ENCODE assay signal across 16 cellular contexts in genomic region chr2:118975133-118975532, GRCh38. TPM values are rescaled to one million over a fixed set of nuclear protein-coding genes. Genes with fewer than 3 reads are reported as not detected.
DNase-seq lines count a peak whose midpoint lies in the region; TF ChIP-seq lines count a peak whose summit lies in the region.
"Had no signal": no experiment of that assay in that cellular context is flagged by ENCODE, and none has a peak within 500 bp of the region (broad histone marks: within the 10 kb centered on the region; RNA-seq: fewer than 3 reads in every experiment).

No MANE protein-coding gene starts in this region.

- H3K27ac Mint-ChIP-seq in neural progenitor cell = no peak overlapping the region
- H3K27ac Mint-ChIP-seq: CD4-positive, alpha-beta T cell; H9 had no signal

- DNase-seq in NCI-H82 (lab: John Stamatoyannopoulos, UW) (peak; percentile 75), NCI-H82 treated with DMSO at 0.1 percent for 48 hours (lab: John Stamatoyannopoulos, UW; ENCODE audit: unreplicated experiment) (no peak), esophagus muscularis mucosa (ENCODE audit: extremely low spot score) (peak; percentile 89), neural progenitor cell (ENCODE audit: low spot score) (peak; percentile 84), glomerular visceral epithelial cell (ENCODE audit: extremely low spot score) (no peak), NCI-H524 (lab: John Stamatoyannopoulos, UW) (no peak), NCI-H526 treated with DMSO at 0.1 percent for 48 hours (lab: John Stamatoyannopoulos, UW) (no peak)
- DNase-seq: 8988T; CD4-positive, alpha-beta T cell; DMS79; GM23248; H9 had no signal

- no peak for TF ChIP-seq EP300 in esophagus muscularis mucosa (IDR thresholded peaks at IDR 0.05)

- H3K4me1 Mint-ChIP-seq in neural progenitor cell = peaks cover 6% of the 10 kb centered on the region

- H3K9me3 Mint-ChIP-seq in neural progenitor cell = peaks cover 4% of the 10 kb centered on the region
- H3K9me3 Mint-ChIP-seq: CD4-positive, alpha-beta T cell had no signal

- H3K4me3 Mint-ChIP-seq in neural progenitor cell = no peak overlapping the region
- H3K4me3 Mint-ChIP-seq: CD4-positive, alpha-beta T cell; H9 had no signal

- 60% methylated on average over 5 of the region's 5 CpGs for WGBS in esophagus muscularis mucosa

- intact Hi-C loops in esophagus muscularis mucosa (cut with DNase I) = no loop called here

- H3K9ac ChIP-seq in neural progenitor cell = no peak overlapping the region
- H3K9ac ChIP-seq: BLaER1 treated with 17β-estradiol and CSF1 and Interleukin-3, amounts not matched to agents 10 nM and 100 nM; GM23248 had no signal

- H3K79me2 ChIP-seq in neural progenitor cell (ENCODE audit: low read depth) = no peaks in the 10 kb centered on the region

- H3K9me3 ChIP-seq in esophagus muscularis mucosa (peaks cover 0 to 10% (median 0%) of the 10 kb centered on the region in 4 donors), neural progenitor cell (ENCODE audit: low read depth) (no peaks in the 10 kb centered on the region)

- no peaks in the 10 kb centered on the region for H3K36me3 Mint-ChIP-seq in neural progenitor cell

- H3K4me1 ChIP-seq in esophagus muscularis mucosa (no peaks in the 10 kb centered on the region), neural progenitor cell (peaks cover 14% of the 10 kb centered on the region)

- no peak overlapping the region for H2AFZ ChIP-seq in neural progenitor cell (replicated peaks)
- H2AFZ ChIP-seq: GM23248 had no signal

- TF ChIP-seq CTCF in esophagus muscularis mucosa (IDR thresholded peaks at IDR 0.05) = no peak
- no peak for TF ChIP-seq CTCF in neural progenitor cell (IDR thresholded peaks at IDR 0.05)

- TF ChIP-seq POLR2A in esophagus muscularis mucosa (IDR thresholded peaks at IDR 0.05; ENCODE audit: low read depth) = no peak

- H3K4me2 ChIP-seq in neural progenitor cell = peak overlapping the region; percentile 71

- H3K27ac ChIP-seq in esophagus muscularis mucosa (replicated peaks in 1 of 4) = no peak overlapping the region
- no peak overlapping the region for H3K27ac ChIP-seq in neural progenitor cell
- H3K27ac ChIP-seq: GM23248 had no signal

- H3F3A ChIP-seq in neural progenitor cell (ENCODE audit: low read depth) = peaks cover 11% of the 10 kb centered on the region

- H3K27me3 ChIP-seq in esophagus muscularis mucosa (peaks cover 0 to 35% (median 0%) of the 10 kb centered on the region in 4 donors), neural progenitor cell (peaks cover 70% of the 10 kb centered on the region)
- H3K27me3 ChIP-seq: BLaER1 treated with 17β-estradiol and CSF1 and Interleukin-3, amounts not matched to agents 10 nM and 100 nM had no signal

- peaks cover 8% of the 10 kb centered on the region for H3K27me3 Mint-ChIP-seq in neural progenitor cell (ENCODE audit: insufficient read depth, low read depth)

- no peaks in the 10 kb centered on the region for H4K20me1 ChIP-seq in neural progenitor cell (ENCODE audit: low read depth)

- H3K4me3 ChIP-seq in esophagus muscularis mucosa (no peak overlapping the region), neural progenitor cell (no peak overlapping the region)
- H3K4me3 ChIP-seq: BLaER1 treated with 17β-estradiol and CSF1 and Interleukin-3, amounts not matched to agents 10 nM and 100 nM; GM12878; GM23248 had no signal

- H3K36me3 ChIP-seq in esophagus muscularis mucosa (no peaks in the 10 kb centered on the region), neural progenitor cell (no peaks in the 10 kb centered on the region)

RNA-seq across cellular contexts. Expression of gene MARCO, which starts 33.1 kb away (rescaled TPM):
- total RNA-seq in esophagus muscularis mucosa (10 to 100 TPM in 2 of 4 donors, 1 to 10 TPM in 2; 7.3 to 19.8 (median 12.9) TPM), neural progenitor cell (ENCODE audit: low replicate concordance) (not detected in 2 replicates)
- total RNA-seq: G401, GM23248, H9, HepG2 had no signal

Comparison
In these comparisons a context has a peak if more than half of its experiments do, and no peak if none do; other contexts are left out.
1. DNase-seq: peak in NCI-H82 (single experiment), esophagus muscularis mucosa (single experiment) and neural progenitor cell (single experiment); none in NCI-H82 treated with DMSO at 0.1 percent for 48 hours (single experiment), glomerular visceral epithelial cell (single experiment), NCI-H524 (0 of 2) and NCI-H526 treated with DMSO at 0.1 percent for 48 hours (single experiment).